8 cellular contexts compared by ENCODE assay signal in the genomic region with DNA sequence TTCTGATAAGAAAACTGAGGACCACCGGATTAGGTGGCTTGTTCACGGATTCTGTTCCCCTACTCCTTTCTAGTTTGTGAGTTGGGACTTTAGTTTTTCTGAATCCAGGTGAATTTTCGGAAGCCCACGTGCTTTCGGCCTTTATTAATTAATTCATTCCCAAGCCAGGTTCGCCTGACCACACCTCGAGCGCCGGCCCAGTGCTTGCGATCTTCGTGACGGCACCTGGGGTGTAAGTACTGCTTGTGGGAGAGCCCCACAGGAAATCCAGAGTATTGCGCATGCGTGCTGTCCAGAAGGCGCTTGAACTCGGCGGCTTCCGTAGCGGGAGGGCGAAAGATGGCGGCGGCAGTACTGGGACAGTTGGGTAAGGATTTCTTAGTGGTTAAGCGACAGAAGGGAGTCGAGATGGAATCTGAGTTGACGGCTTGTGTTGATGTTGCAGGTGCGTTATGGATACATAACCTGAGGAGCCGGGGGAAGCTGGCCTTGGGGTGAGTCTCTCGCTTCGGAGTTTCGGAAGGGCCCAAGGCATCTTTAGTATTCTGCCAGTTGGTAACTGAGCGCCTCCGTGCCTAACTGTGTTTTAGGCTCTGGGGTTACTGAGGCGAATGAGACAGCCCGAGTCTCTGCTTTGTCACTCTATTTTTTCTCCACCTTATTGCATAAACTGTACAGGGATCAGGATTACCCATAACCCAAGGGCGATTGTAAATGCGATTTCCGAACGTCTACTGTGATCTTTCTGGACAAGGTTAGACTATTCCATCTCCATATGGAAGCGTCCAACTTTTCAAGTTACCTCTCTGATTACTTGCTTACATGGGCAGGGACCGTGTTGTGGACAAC. TPM values are rescaled to one million over a fixed set of nuclear protein-coding genes. Genes with fewer than 3 reads are reported as not detected.
A peak's percentile ranks its signal among the peaks of the same experiment; 100 is the strongest.
DNase-seq lines count a peak whose midpoint lies in the region; ATAC-seq and TF ChIP-seq lines count a peak whose summit lies in the region.

A gene (plus strand): TSS at position 302 of the 849 bp plus-strand sequence. CDS start 38 bp downstream, at position 340.

- H2BK120ac ChIP-seq in mesenchymal stem cell (ENCODE audit: low read depth, low read length): no peak within 1 kb of the TSS

- H3K14ac ChIP-seq in mesenchymal stem cell (ENCODE audit: low read length in 2 of 2): peak within 1 kb of the TSS in 1 of 2 experiments; percentile 51

- no peak within 1 kb of the TSS for H2BK12ac ChIP-seq in mesenchymal stem cell (ENCODE audit: low read length in 2 of 2)

- H3K79me1 ChIP-seq in mesenchymal stem cell (replicated peaks; ENCODE audit: low read length, poor library complexity, severe bottlenecking): peaks cover 12% of the 10 kb centered on the region

- CTCF ChIA-PET in activated CD8-positive, alpha-beta memory T cell treated with anti-CD3 and anti-CD28 coated beads, Interleukin-2, amount 10 ng/mL, durations not matched to agents 7 days and 5 days (lab: Charles Lee): interaction anchor here (2.1 kb wide), 1 partner anchor 291 kb away, joined by 7 read pairs; no protein-coding TSS in a partner anchor

- peak within 1 kb of the TSS; percentile 69 for H4K8ac ChIP-seq in mesenchymal stem cell (ENCODE audit: low read length)

- peak within 1 kb of the TSS; percentile 55 for H2AFZ ChIP-seq in mesenchymal stem cell (ENCODE audit: low read depth, low read length)

- H3K27ac Mint-ChIP-seq in activated CD8-positive, alpha-beta memory T cell treated with anti-CD3 and anti-CD28 coated beads, Interleukin-2, amount 10 ng/mL, durations not matched to agents 7 days and 5 days: peak within 1 kb of the TSS; percentile 96
- H3K27ac Mint-ChIP-seq in endodermal cell: peak within 1 kb of the TSS; percentile 96

- peaks cover 10% of the 10 kb centered on the region; the same call in 1 of the 2 replicates for H3K4me1 ChIP-seq in HUES48 (ENCODE audit: control insufficient read depth, insufficient read depth, low read length)
- H3K4me1 ChIP-seq in NT2/D1 (ENCODE audit: insufficient read depth, insufficient read length): no peaks in the 10 kb centered on the region
- peaks cover 4% of the 10 kb centered on the region for H3K4me1 ChIP-seq in endodermal cell (ENCODE audit: control insufficient read depth, insufficient read depth, low read length)
- H3K4me1 ChIP-seq in mesenchymal stem cell (ENCODE audit: control insufficient read depth, insufficient read depth, low read depth, low read length): peaks cover 6% of the 10 kb centered on the region

- H3K9ac ChIP-seq in HUES48 (ENCODE audit: low read depth, low read length) (peak within 1 kb of the TSS; percentile 80), NT2/D1 (ENCODE audit: insufficient read length, low read depth) (peak within 1 kb of the TSS; percentile 89), endodermal cell (ENCODE audit: extremely low read depth, low read length, poor library complexity, severe bottlenecking) (peak within 1 kb of the TSS; percentile 70), mesenchymal stem cell (ENCODE audit: low read length) (peak within 1 kb of the TSS; percentile 95)

- peaks cover under 1% of the 10 kb centered on the region for H3K36me3 ChIP-seq in HUES48 (ENCODE audit: control insufficient read depth, insufficient read depth, low read length)
- H3K36me3 ChIP-seq in NT2/D1 (ENCODE audit: insufficient read depth, insufficient read length, low read length): peaks cover 18% of the 10 kb centered on the region
- H3K36me3 ChIP-seq in endodermal cell (ENCODE audit: control insufficient read depth, insufficient read depth, low read length): peaks cover 15% of the 10 kb centered on the region
- H3K36me3 ChIP-seq in mesenchymal stem cell (ENCODE audit: control insufficient read depth in 1 of 2, insufficient read depth in 2 of 2, low read depth in 1 of 2, low read length in 2 of 2): peaks cover 0 to 6% of the 10 kb centered on the region in 2 experiments

- no peaks in the 10 kb centered on the region for H3K27me3 ChIP-seq in HUES48 (ENCODE audit: control insufficient read depth, insufficient read depth, low read length)
- no peaks in the 10 kb centered on the region for H3K27me3 ChIP-seq in NT2/D1 (ENCODE audit: insufficient read depth, insufficient read length)
- H3K27me3 ChIP-seq in endodermal cell (ENCODE audit: control insufficient read depth, insufficient read depth, low read length, poor library complexity, severe bottlenecking): no peaks in the 10 kb centered on the region
- no peaks in the 10 kb centered on the region for H3K27me3 ChIP-seq in mesenchymal stem cell (ENCODE audit: control insufficient read depth in 1 of 2, insufficient read depth in 1 of 2, low read length in 2 of 2)

- H4K91ac ChIP-seq in mesenchymal stem cell (ENCODE audit: low read length): no peak within 1 kb of the TSS

- peak within 1 kb of the TSS; percentile 53 for H2AK5ac ChIP-seq in mesenchymal stem cell (ENCODE audit: low read length, severe bottlenecking)

- H3K9me3 Mint-ChIP-seq in activated CD8-positive, alpha-beta memory T cell treated with anti-CD3 and anti-CD28 coated beads, Interleukin-2, amount 10 ng/mL, durations not matched to agents 7 days and 5 days (ENCODE audit: low read depth): no peaks in the 10 kb centered on the region
- no peaks in the 10 kb centered on the region for H3K9me3 Mint-ChIP-seq in endodermal cell

- peak; percentile 50 for ATAC-seq in GM21381 (IDR thresholded peaks at IDR 0.05; ENCODE audit: unreplicated experiment)
- peak; percentile 71 for ATAC-seq in activated CD8-positive, alpha-beta memory T cell treated with anti-CD3 and anti-CD28 coated beads, Interleukin-2, amount 10 ng/mL, durations not matched to agents 7 days and 5 days

- no peak within 1 kb of the TSS for H2BK15ac ChIP-seq in mesenchymal stem cell (ENCODE audit: low read depth, poor library complexity, severe bottlenecking)

- peak within 1 kb of the TSS in 1 of 2 experiments; percentile 65 for H3K18ac ChIP-seq in mesenchymal stem cell (ENCODE audit: low read depth in 1 of 2, low read length in 2 of 2)

- H3K4ac ChIP-seq in mesenchymal stem cell (ENCODE audit: low read depth in 1 of 2, low read length in 2 of 2): peak within 1 kb of the TSS; percentile 44 to 49

- H3K4me3 Mint-ChIP-seq in activated CD8-positive, alpha-beta memory T cell treated with anti-CD3 and anti-CD28 coated beads, Interleukin-2, amount 10 ng/mL, durations not matched to agents 7 days and 5 days: peak within 1 kb of the TSS; percentile 88
- peak within 1 kb of the TSS; percentile 92 for H3K4me3 Mint-ChIP-seq in endodermal cell

- no peak within 1 kb of the TSS for H2BK5ac ChIP-seq in mesenchymal stem cell (ENCODE audit: low read depth, low read length, poor library complexity, severe bottlenecking)

- no peak for TF ChIP-seq CTCF in endodermal cell (conservative IDR thresholded peaks at IDR 0.05)

- H3K4me3 ChIP-seq in HUES48 (ENCODE audit: low read depth, low read length) (peak within 1 kb of the TSS; percentile 98), NT2/D1 (ENCODE audit: insufficient read length, low read depth) (peak within 1 kb of the TSS; percentile 70), endodermal cell (ENCODE audit: low read length) (peak within 1 kb of the TSS; percentile 98), mesenchymal stem cell (ENCODE audit: insufficient read depth in 1 of 2, low read depth in 1 of 2, low read length in 2 of 2) (peak within 1 kb of the TSS; percentile 63 to 93)

- peak within 1 kb of the TSS; percentile 64 for H3K27ac ChIP-seq in HUES48 (ENCODE audit: low read depth, low read length)
- H3K27ac ChIP-seq in endodermal cell (ENCODE audit: low read depth, low read length): no peak within 1 kb of the TSS
- H3K27ac ChIP-seq in mesenchymal stem cell (ENCODE audit: low read length, poor library complexity, severe bottlenecking): peak within 1 kb of the TSS; percentile 67

- WGBS in endodermal cell (ENCODE audit: insufficient coverage in 1 of 2, insufficient read length in 1 of 2), 2 experiments: 5 to 10% methylated on average over 17 to 40 of the region's 40 CpGs
- WGBS in mesenchymal stem cell: 4% methylated on average over 38 of the region's 40 CpGs

- peak within 1 kb of the TSS; percentile 51 for H3K4me2 ChIP-seq in mesenchymal stem cell (ENCODE audit: low read length, poor library complexity, severe bottlenecking)

- DNase-seq in COR-L47 (lab: John Stamatoyannopoulos, UW) (peak; percentile 95), NT2/D1 (ENCODE audit: low read depth, low spot score) (peak; percentile 77), endodermal cell (peak; percentile 97), mesenchymal stem cell (peak; percentile 95)
- DNase-seq in activated CD8-positive, alpha-beta memory T cell treated with anti-CD3 and anti-CD28 coated beads, Interleukin-2, amount 10 ng/mL, durations not matched to agents 7 days and 5 days: peak; percentile 96
- DNase-seq in stimulated activated CD8-positive, alpha-beta memory T cell treated with anti-CD3 and anti-CD28 coated beads, Interleukin-12 subunit alpha, Interleukin-12 subunit beta, amount 100 ng/mL, for 24 hours (ENCODE audit: extremely low read depth): peak; percentile 85

- peaks cover under 1% of the 10 kb centered on the region for H3K36me3 Mint-ChIP-seq in activated CD8-positive, alpha-beta memory T cell treated with anti-CD3 and anti-CD28 coated beads, Interleukin-2, amount 10 ng/mL, durations not matched to agents 7 days and 5 days
- H3K36me3 Mint-ChIP-seq in endodermal cell (ENCODE audit: low read depth): peaks cover 2% of the 10 kb centered on the region

- no peak within 1 kb of the TSS for H3K23ac ChIP-seq in mesenchymal stem cell (ENCODE audit: low read length in 2 of 2)

- H3K9me3 ChIP-seq in HUES48 (ENCODE audit: control insufficient read depth, insufficient read depth, low read length): no peaks in the 10 kb centered on the region
- H3K9me3 ChIP-seq in NT2/D1 (ENCODE audit: insufficient read depth, low read length): no peaks in the 10 kb centered on the region
- H3K9me3 ChIP-seq in endodermal cell (ENCODE audit: control insufficient read depth, low read length): no peaks in the 10 kb centered on the region
- no peaks in the 10 kb centered on the region for H3K9me3 ChIP-seq in mesenchymal stem cell (ENCODE audit: control insufficient read depth, low read length)

- H3K4me1 Mint-ChIP-seq in activated CD8-positive, alpha-beta memory T cell treated with anti-CD3 and anti-CD28 coated beads, Interleukin-2, amount 10 ng/mL, durations not matched to agents 7 days and 5 days: peaks cover 50% of the 10 kb centered on the region
- peaks cover 24% of the 10 kb centered on the region for H3K4me1 Mint-ChIP-seq in endodermal cell

- no peaks in the 10 kb centered on the region for H3K27me3 Mint-ChIP-seq in activated CD8-positive, alpha-beta memory T cell treated with anti-CD3 and anti-CD28 coated beads, Interleukin-2, amount 10 ng/mL, durations not matched to agents 7 days and 5 days
- H3K27me3 Mint-ChIP-seq in endodermal cell (ENCODE audit: insufficient read depth): no peaks in the 10 kb centered on the region

RNA-seq across cellular contexts. Expression of the gene that starts here (rescaled TPM):
- 10 to 100 TPM; 59.7 to 70.2 TPM for total RNA-seq in activated CD8-positive, alpha-beta memory T cell treated with anti-CD3 and anti-CD28 coated beads, Interleukin-2, amount 10 ng/mL, durations not matched to agents 7 days and 5 days
- total RNA-seq in endodermal cell: 10 to 100 TPM; 84.3 to 96.6 TPM
- 79.7 TPM for polyA plus RNA-seq in endodermal cell (2013, experiment 1 of 2)
- 103 TPM for polyA plus RNA-seq in endodermal cell (2013, experiment 2 of 2)
- 62.9 TPM for polyA plus RNA-seq in mesenchymal stem cell (2013, experiment 1 of 2)
- 66.6 TPM for polyA plus RNA-seq in mesenchymal stem cell (2013, experiment 2 of 2)
